Comparison of ENCODE assay signal across 8 cellular contexts in the genomic region with DNA sequence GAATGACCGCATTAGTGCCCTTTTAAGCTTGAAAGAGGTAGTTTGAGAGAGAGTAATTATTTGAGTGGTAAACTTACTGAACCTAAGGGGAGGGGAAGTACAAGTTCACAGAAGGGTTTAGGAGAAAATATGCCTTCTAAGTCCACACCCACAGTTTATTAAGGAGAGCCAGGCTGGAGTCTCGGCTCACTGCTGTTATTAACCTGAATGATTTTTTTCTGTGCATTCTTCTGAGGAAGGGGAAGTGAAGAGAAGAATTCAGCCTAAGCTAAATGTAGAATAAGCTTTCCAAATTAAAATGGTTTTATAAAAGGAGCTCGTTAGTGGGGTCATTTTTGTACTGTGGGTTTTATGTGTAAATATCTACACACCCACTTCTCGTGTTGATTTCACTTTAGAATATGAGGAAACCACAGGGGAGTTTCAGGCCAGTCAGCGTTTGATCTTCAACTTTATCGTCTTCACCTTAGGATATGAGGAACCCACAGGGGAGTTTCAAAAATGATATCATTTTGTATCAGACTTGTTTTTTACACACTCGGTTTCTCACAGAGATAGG. TPM values are rescaled to one million over a fixed set of nuclear protein-coding genes. Genes with fewer than 3 reads are reported as not detected.
DNase-seq lines count a peak whose midpoint lies in the region; ATAC-seq and TF ChIP-seq lines count a peak whose summit lies in the region.

No MANE protein-coding gene starts in this region.

- H3K36me3 ChIP-seq in endocrine pancreas (ENCODE audit: control insufficient read depth, insufficient read depth, low read length) (peaks cover 4% of the 10 kb centered on the region), osteoblast (ENCODE audit: insufficient read depth, low read length) (peaks cover 25% of the 10 kb centered on the region)

- peak overlapping the region; percentile 91 for H3K27ac ChIP-seq in osteoblast (ENCODE audit: low read depth, low read length)

- H3K27me3 ChIP-seq in endocrine pancreas (ENCODE audit: control insufficient read depth, insufficient read depth, low read length) (no peaks in the 10 kb centered on the region), osteoblast (ENCODE audit: insufficient read depth, low read length) (no peaks in the 10 kb centered on the region)

- peaks cover 57% of the 10 kb centered on the region for H3K4me1 Mint-ChIP-seq in activated B cell treated with CpG ODN at 0.5 μM for 24 hours

- peak; percentile 9 to 10 for ATAC-seq in activated CD4-positive, CD25-positive, alpha-beta regulatory T cell treated with anti-CD3 and anti-CD28 coated beads, Interleukin-2, amount 50 U/mL, for 24 hours
- ATAC-seq in activated B cell treated with CpG ODN at 0.5 μM for 24 hours (ENCODE audit: low read depth) = no peak
- no peak for ATAC-seq in GM18870 (IDR thresholded peaks at IDR 0.05; ENCODE audit: unreplicated experiment)

- TF ChIP-seq CTCF in activated B cell treated with CpG ODN at 0.5 μM for 24 hours (IDR thresholded peaks at IDR 0.05) (no peak), osteoblast (IDR thresholded peaks at IDR 0.05; ENCODE audit: extremely low read depth, low read depth, low read length) (no peak)

- no peak for DNase-seq in activated CD4-positive, CD25-positive, alpha-beta regulatory T cell (lab: John Stamatoyannopoulos, UW)
- DNase-seq in activated B cell treated with CpG ODN at 0.5 μM for 24 hours (no peak), osteoblast (ENCODE audit: insufficient read length, low spot score, missing footprints) (no peak), NCI-H1436 (lab: John Stamatoyannopoulos, UW) (no peak), mucosa of gallbladder (ENCODE audit: low spot score) (no peak)

- CTCF ChIA-PET in activated B cell treated with CpG ODN at 0.5 μM for 24 hours (lab: Charles Lee) = interaction anchor here (1.1 to 2.8 kb wide), 4 partner anchors 22 to 189 kb away, joined by 3 to 7 read pairs (median 5); no protein-coding TSS in a partner anchor

- peaks cover 35% of the 10 kb centered on the region for H3K36me3 Mint-ChIP-seq in activated B cell treated with CpG ODN at 0.5 μM for 24 hours (ENCODE audit: low read depth)

- peak overlapping the region; percentile 98 for H3K4me3 ChIP-seq in endocrine pancreas (ENCODE audit: control insufficient read depth, insufficient read depth, low read length)
- H3K4me3 ChIP-seq in osteoblast (ENCODE audit: insufficient read depth, low read length) = peak overlapping the region; percentile 90

- peak overlapping the region; percentile 91 for H3K4me3 Mint-ChIP-seq in activated B cell treated with CpG ODN at 0.5 μM for 24 hours

- H3K27me3 Mint-ChIP-seq in activated B cell treated with CpG ODN at 0.5 μM for 24 hours = no peaks in the 10 kb centered on the region

- intact Hi-C loops in activated B cell treated with CpG ODN at 0.5 μM for 24 hours (cut with micrococcal nuclease) = loop anchor here (1.0 kb wide), 1 partner anchor 102 kb away; a partner anchor contains a TSS

- H3K9me3 ChIP-seq in endocrine pancreas (ENCODE audit: control insufficient read depth, low read length) = no peaks in the 10 kb centered on the region
- no peaks in the 10 kb centered on the region for H3K9me3 ChIP-seq in osteoblast (ENCODE audit: low read depth, low read length)

- H3K9me3 Mint-ChIP-seq in activated B cell treated with CpG ODN at 0.5 μM for 24 hours = no peaks in the 10 kb centered on the region

- peaks cover 3% of the 10 kb centered on the region for H4K20me1 ChIP-seq in osteoblast (ENCODE audit: insufficient read depth, low read length)

- peak overlapping the region; percentile 21 for H2AFZ ChIP-seq in osteoblast (ENCODE audit: low read length)

- peak overlapping the region; percentile 93 for H3K27ac Mint-ChIP-seq in activated B cell treated with CpG ODN at 0.5 μM for 24 hours

- POLR2A ChIA-PET in activated B cell treated with CpG ODN at 0.5 μM for 24 hours (lab: Charles Lee) = interaction anchor here (0.8 to 4.4 kb wide), 11 partner anchors 15 to 271 kb away, joined by 3 to 36 read pairs (median 12); a partner anchor contains a TSS

- peaks cover 51% of the 10 kb centered on the region for H3K79me2 ChIP-seq in osteoblast (ENCODE audit: insufficient read depth, low read length)

- peak overlapping the region; percentile 16 for H3K9ac ChIP-seq in endocrine pancreas (ENCODE audit: control insufficient read depth, insufficient read depth, low read length)

- H3K4me2 ChIP-seq in osteoblast (ENCODE audit: insufficient read depth, low read length) = peak overlapping the region; percentile 83

- H3K4me1 ChIP-seq in endocrine pancreas (ENCODE audit: control insufficient read depth, insufficient read depth, low read length) (peaks cover 4% of the 10 kb centered on the region), osteoblast (ENCODE audit: insufficient read depth, low read length) (peaks cover 10% of the 10 kb centered on the region)

RNA-seq across cellular contexts. Expression of a gene that starts 1.5 kb away (rescaled TPM):
- total RNA-seq in activated B cell treated with CpG ODN at 0.5 μM for 24 hours (17.7 and 18.7 TPM in 2 replicates), osteoblast (8.0 and 8.3 TPM in 2 replicates), mucosa of gallbladder (10.0 TPM)

RNA-seq across cellular contexts. Expression of a gene that starts 5.1 kb away (rescaled TPM):
- total RNA-seq in activated B cell treated with CpG ODN at 0.5 μM for 24 hours (not detected in 2 replicates), osteoblast (not detected in 2 replicates), mucosa of gallbladder (0.09 TPM)

Comparison
In these comparisons a context has a peak if more than half of its experiments do, and no peak if none do; other contexts are left out.
1. ATAC-seq: peak in activated CD4-positive, CD25-positive, alpha-beta regulatory T cell treated with anti-CD3 and anti-CD28 coated beads, Interleukin-2, amount 50 U/mL, for 24 hours (2 of 2); none in activated B cell treated with CpG ODN at 0.5 μM for 24 hours (single experiment) and GM18870 (single experiment).